In genomic region chr17:78923660-78924453, GRCh38 we compare ENCODE assay signal across 8 cellular contexts. TPM values are rescaled to one million over a fixed set of nuclear protein-coding genes. Genes with fewer than 3 reads are reported as not detected.
DNase-seq lines count a peak whose midpoint lies in the region; ATAC-seq and TF ChIP-seq lines count a peak whose summit lies in the region.

No MANE protein-coding gene starts in this region.

- H3K4me2 ChIP-seq in BLaER1: peak overlapping the region; percentile 97

- H3K9ac ChIP-seq in BLaER1 (peak overlapping the region; percentile 86), HUES64 (ENCODE audit: low read depth, low read length) (0 out of 2 replicates have a peak overlapping the region, but pooled peaks have one; percentile 38)

- no peak for ATAC-seq in GM18858 (IDR thresholded peaks at IDR 0.05; ENCODE audit: unreplicated experiment)
- ATAC-seq in GM19351 (IDR thresholded peaks at IDR 0.05; ENCODE audit: unreplicated experiment): no peak

- H3K9me3 ChIP-seq in BLaER1 (no peaks in the 10 kb centered on the region), HUES64 (ENCODE audit: insufficient read depth, low read depth, low read length) (no peaks in the 10 kb centered on the region)

- peaks cover 0 to 4% (median 0%) of the 10 kb centered on the region in 5 experiments for H3K9me3 Mint-ChIP-seq in brain

- H3K27ac Mint-ChIP-seq in brain: peak overlapping the region; percentile 49 to 95 (median 91)

- no peaks in the 10 kb centered on the region for H3K27me3 ChIP-seq in BLaER1
- no peaks in the 10 kb centered on the region; the same call in 1 of the 2 replicates for H3K27me3 ChIP-seq in HUES64 (ENCODE audit: insufficient read depth, low read length)
- H3K27me3 ChIP-seq in kidney epithelial cell (ENCODE audit: control insufficient read depth, insufficient read depth, low read length): no peaks in the 10 kb centered on the region

- H3K36me3 ChIP-seq in BLaER1: peaks cover 25% of the 10 kb centered on the region; the same call in 1 of the 2 replicates
- H3K36me3 ChIP-seq in HUES64 (ENCODE audit: insufficient read depth, low read length): no peaks in the 10 kb centered on the region
- H3K36me3 ChIP-seq in kidney epithelial cell (ENCODE audit: control insufficient read depth, insufficient read depth, low read length): no peaks in the 10 kb centered on the region

- H4K20me1 ChIP-seq in BLaER1: peaks cover 54% of the 10 kb centered on the region

- H3K4me3 Mint-ChIP-seq in brain: peak overlapping the region; percentile 81 to 90 (median 85)

- H3K36me3 Mint-ChIP-seq in brain: peaks cover 10% of the 10 kb centered on the region

- peak overlapping the region; percentile 78 for H3K4me3 ChIP-seq in BLaER1
- H3K4me3 ChIP-seq in HUES64 (ENCODE audit: low read length): peak overlapping the region; percentile 61
- H3K4me3 ChIP-seq in kidney epithelial cell (ENCODE audit: low read depth, low read length): peak overlapping the region; percentile 51

- H3K27ac ChIP-seq in BLaER1 (peak overlapping the region; percentile 75), HUES64 (ENCODE audit: low read depth, low read length) (no peak overlapping the region)

- WGBS in HUES64: 10% methylated on average over 28 of the region's 28 CpGs

- no peak for TF ChIP-seq CTCF in brain (conservative IDR thresholded peaks at IDR 0.05)
- no peak for TF ChIP-seq CTCF in kidney epithelial cell (IDR thresholded peaks at IDR 0.05; ENCODE audit: insufficient read depth, low read length, poor library complexity, severe bottlenecking)

- H3K4me1 ChIP-seq in BLaER1 (peaks cover 60% of the 10 kb centered on the region), HUES64 (ENCODE audit: insufficient read depth, low read length) (peaks cover 3% of the 10 kb centered on the region; the same call in 1 of the 2 replicates)

- H3K4me1 Mint-ChIP-seq in brain: peaks cover 71% of the 10 kb centered on the region

- peak in 4 of 5 experiments; percentile 7 to 45 (median 34) for DNase-seq in T-helper 2 cell
- DNase-seq in kidney epithelial cell (ENCODE audit: low read depth): no peak
- DNase-seq in stimulated activated CD4-positive, alpha-beta T cell treated with anti-CD3 and anti-CD28 coated beads, Interleukin-15, amount 100 ng/mL, for 48 hours (ENCODE audit: low read depth in 2 of 2): peak; percentile 18 to 49

- peaks cover 3% of the 10 kb centered on the region for H3K27me3 Mint-ChIP-seq in brain

RNA-seq across cellular contexts. Expression of gene TIMP2, which starts 1.3 kb away (rescaled TPM):
- 25.5 TPM for polyA plus RNA-seq in HUES64 (2013, experiment 1 of 2)
- polyA plus RNA-seq in HUES64 (2013, experiment 2 of 2): 30.2 TPM
- 314 TPM for polyA plus RNA-seq in brain (ENCODE audit: insufficient read depth, low read depth, low replicate concordance)
- total RNA-seq in kidney epithelial cell: 130 and 145 TPM in 2 replicates

RNA-seq across cellular contexts. Expression of gene CEP295NL, which starts 20.9 kb away (rescaled TPM):
- 0.10 TPM for polyA plus RNA-seq in HUES64 (2013, experiment 1 of 2)
- polyA plus RNA-seq in HUES64 (2013, experiment 2 of 2): 0.19 TPM
- 0.20 TPM for polyA plus RNA-seq in brain (ENCODE audit: insufficient read depth, low read depth, low replicate concordance)
- 0.63 and 1.8 TPM in 2 replicates for total RNA-seq in kidney epithelial cell

RNA-seq across cellular contexts. Expression of gene LGALS3BP, which starts 55.9 kb away (rescaled TPM):
- polyA plus RNA-seq in HUES64 (2013, experiment 1 of 2): 29.6 TPM
- polyA plus RNA-seq in HUES64 (2013, experiment 2 of 2): 36.8 TPM
- polyA plus RNA-seq in brain (ENCODE audit: insufficient read depth, low read depth, low replicate concordance): 265 TPM
- total RNA-seq in kidney epithelial cell: 283 and 378 TPM in 2 replicates
